21 cellular contexts compared by ENCODE assay signal in the genomic region with DNA sequence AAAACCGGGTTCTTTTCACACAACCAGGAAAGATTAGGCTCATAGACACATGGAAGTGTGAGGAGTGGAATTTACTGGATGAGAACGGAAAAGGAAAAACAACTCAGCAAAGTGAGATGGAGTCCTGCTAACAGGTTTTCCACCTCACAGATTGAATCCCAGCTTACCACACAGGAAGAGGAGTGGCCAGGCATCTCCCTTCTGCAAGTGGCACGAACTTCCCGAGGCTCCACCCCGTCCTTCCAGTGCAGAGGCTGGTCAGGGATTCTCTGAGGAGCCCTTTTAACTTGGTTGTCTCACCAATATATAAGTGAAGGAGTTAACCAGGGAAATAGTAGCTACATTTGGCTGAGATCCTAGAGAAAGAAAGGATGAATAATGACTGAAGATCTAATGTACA.
"Had no signal": no experiment of that assay in that cellular context is flagged by ENCODE, and none has a peak within 500 bp of the region (broad histone marks: within the 10 kb centered on the region; RNA-seq: fewer than 3 reads in every experiment).

No MANE protein-coding gene starts in this region.

- H3K9me3 Mint-ChIP-seq: activated T-cell treated with anti-CD3 and anti-CD28 coated beads, Interleukin-2, amount 50 U/mL, for 4 hours; natural killer cell treated with Interleukin-12 subunit alpha and Interleukin-12 subunit beta and Interleukin-15 and Interleukin-18, amount 100 ng/mL, for 72 hours had no signal

- H3K4me1 Mint-ChIP-seq: activated B cell treated with CpG ODN at 0.5 μM for 24 hours had no signal

- H3K4me3 ChIP-seq: left ventricle myocardium inferior, pancreas, psoas muscle, upper lobe of right lung had no signal

- H3K4me1 ChIP-seq: left ventricle myocardium inferior, pancreas, psoas muscle, upper lobe of right lung had no signal

- H3K4me3 Mint-ChIP-seq: activated B cell treated with CpG ODN at 0.5 μM for 24 hours; activated CD4-positive, alpha-beta T cell treated with anti-CD3 and anti-CD28 coated beads for 36 hours; activated naive CD4-positive, alpha-beta T cell treated with anti-CD3 and anti-CD28 coated beads, Interleukin-2, amount 10 ng/mL, durations not matched to agents 7 days and 5 days; activated T-cell treated with anti-CD3 and anti-CD28 coated beads, Interleukin-2, amount 50 U/mL, for 4 hours; natural killer cell treated with Interleukin-12 subunit alpha and Interleukin-12 subunit beta and Interleukin-15 and Interleukin-18, amount 100 ng/mL, for 72 hours had no signal

- H3K27ac Mint-ChIP-seq: activated B cell treated with CpG ODN at 0.5 μM for 24 hours; activated CD4-positive, alpha-beta T cell treated with anti-CD3 and anti-CD28 coated beads for 36 hours; activated naive CD4-positive, alpha-beta T cell treated with anti-CD3 and anti-CD28 coated beads, Interleukin-2, amount 10 ng/mL, durations not matched to agents 7 days and 5 days had no signal

- ATAC-seq: activated CD4-positive, alpha-beta T cell treated with anti-CD3 and anti-CD28 coated beads for 36 hours; activated T-cell treated with anti-CD3 and anti-CD28 coated beads, Interleukin-2, amount 50 U/mL, for 4 hours; natural killer cell treated with Interleukin-12 subunit alpha and Interleukin-12 subunit beta and Interleukin-15 and Interleukin-18, amount 100 ng/mL, for 72 hours; pancreas; psoas muscle; stimulated activated naive CD8-positive, alpha-beta T cell treated with anti-CD3 and anti-CD28 coated beads, Interleukin-15, Interleukin-2, amounts not matched to agents 100 U/mL and 50 U/mL, for 24 hours; upper lobe of right lung had no signal

- H3K27me3 ChIP-seq: pancreas, upper lobe of right lung had no signal

- H3K9me3 ChIP-seq: left ventricle myocardium inferior, pancreas, psoas muscle, upper lobe of right lung had no signal

- H3K27me3 Mint-ChIP-seq: activated B cell treated with CpG ODN at 0.5 μM for 24 hours; activated CD4-positive, alpha-beta T cell treated with anti-CD3 and anti-CD28 coated beads for 36 hours; activated naive CD4-positive, alpha-beta T cell treated with anti-CD3 and anti-CD28 coated beads, Interleukin-2, amount 10 ng/mL, durations not matched to agents 7 days and 5 days; natural killer cell treated with Interleukin-12 subunit alpha and Interleukin-12 subunit beta and Interleukin-15 and Interleukin-18, amount 100 ng/mL, for 72 hours had no signal

- DNase-seq: activated B cell treated with CpG ODN at 0.5 μM for 24 hours; activated CD4-positive, alpha-beta T cell treated with anti-CD3 and anti-CD28 coated beads for 36 hours; activated CD4-positive, alpha-beta T cell treated with anti-CD3 and anti-CD28 coated beads, Interleukin-2, amount 50 U/mL, for 4 hours; activated CD8-positive, alpha-beta memory T cell treated with anti-CD3 and anti-CD28 coated beads for 24 hours; activated CD8-positive, alpha-beta memory T cell treated with anti-CD3 and anti-CD28 coated beads, Interleukin-2, amount 50 U/mL, for 4 hours; activated effector memory CD4-positive, alpha-beta T cell treated with anti-CD3 and anti-CD28 coated beads, Interleukin-2, amount 50 U/mL, for 16 hours; activated naive CD4-positive, alpha-beta T cell treated with anti-CD3 and anti-CD28 coated beads, Interleukin-2, amount 10 ng/mL, durations not matched to agents 7 days and 5 days; activated T-cell treated with anti-CD3 and anti-CD28 coated beads, Interleukin-2, amount 50 U/mL, for 4 hours; erythroblast; foreskin fibroblast; left ventricle myocardium inferior; midbrain; pancreas; psoas muscle; right cardiac atrium; stimulated activated CD4-positive, alpha-beta T cell treated with anti-CD3 and anti-CD28 coated beads, Interleukin-4, amount 100 ng/mL, for 24 hours; stimulated activated naive CD8-positive, alpha-beta T cell treated with anti-CD3 and anti-CD28 coated beads, Interleukin-15, Interleukin-2, amounts not matched to agents 100 U/mL and 50 U/mL, for 24 hours; T-helper 1 cell; T1000; upper lobe of right lung had no signal

- H3K27ac ChIP-seq: left ventricle myocardium inferior, pancreas, psoas muscle, upper lobe of right lung had no signal
